In genomic region chr16:24041834-24042631, GRCh38 we compare ENCODE assay signal across 8 cellular contexts.
DNase-seq lines count a peak whose midpoint lies in the region.

No MANE protein-coding gene starts in this region.

- H2AFZ ChIP-seq in neuronal stem cell (ENCODE audit: low read length), result no peak overlapping the region

- H2AK5ac ChIP-seq in neuronal stem cell (ENCODE audit: low read depth, low read length), result no peak overlapping the region

- H3K36me3 ChIP-seq in neuronal stem cell (replicated peaks in 1 of 2; ENCODE audit: control insufficient read depth in 2 of 2, insufficient read depth in 2 of 2, low read length in 2 of 2), result no peaks in the 10 kb centered on the region

- H4K91ac ChIP-seq in neuronal stem cell (ENCODE audit: low read depth, low read length, poor library complexity), result no peak overlapping the region

- no peak overlapping the region for H2BK15ac ChIP-seq in neuronal stem cell (ENCODE audit: low read length)

- DNase-seq in NCI-H1417 (lab: John Stamatoyannopoulos, UW) (peak; percentile 9 to 57 (median 52)), NCI-H1417 treated with DMSO at 0.1 percent for 48 hours (lab: John Stamatoyannopoulos, UW) (no peak), HS-27A (ENCODE audit: low read depth) (peak; percentile 31), OCI-M2 (lab: John Stamatoyannopoulos, UW; ENCODE audit: unreplicated experiment) (peak; percentile 21), activated T-cell treated with anti-CD3 and anti-CD28 coated beads for 48 hours (ENCODE audit: low read depth) (peak; percentile 75), fibroblast of peridontal ligament (ENCODE audit: extremely low read depth) (peak; percentile 49), neuronal stem cell (ENCODE audit: low spot score) (peak; percentile 69), substantia nigra (lab: John Stamatoyannopoulos, UW) (peak in 41 of 49 donors; percentile 3 to 80 (median 39))

- no peak overlapping the region for H2BK120ac ChIP-seq in neuronal stem cell (ENCODE audit: low read depth, low read length)

- H3K23ac ChIP-seq in neuronal stem cell (ENCODE audit: low read depth, low read length, poor library complexity), result no peak overlapping the region

- H3K4me3 ChIP-seq in neuronal stem cell (ENCODE audit: low read length in 2 of 2), result no peak overlapping the region

- H3K18ac ChIP-seq in neuronal stem cell (ENCODE audit: low read length), result no peak overlapping the region

- H3K4me2 ChIP-seq in neuronal stem cell (ENCODE audit: insufficient read depth, low read length, poor library complexity, severe bottlenecking), result no peak overlapping the region

- H2BK5ac ChIP-seq in neuronal stem cell (ENCODE audit: low read length), result no peak overlapping the region

- peaks cover 0 to 6% of the 10 kb centered on the region in 2 donors for H3K4me1 ChIP-seq in neuronal stem cell (ENCODE audit: control insufficient read depth in 2 of 2, insufficient read depth in 1 of 2, low read depth in 1 of 2, low read length in 2 of 2)

- no peaks in the 10 kb centered on the region for H3K9me3 ChIP-seq in neuronal stem cell (replicated peaks in 1 of 2; ENCODE audit: control insufficient read depth in 2 of 2, insufficient read depth in 1 of 2, low read depth in 1 of 2, low read length in 2 of 2)

- H3K14ac ChIP-seq in neuronal stem cell (ENCODE audit: low read length), result no peak overlapping the region

- no peaks in the 10 kb centered on the region for H3K79me1 ChIP-seq in neuronal stem cell (ENCODE audit: low read depth, low read length)

- no peak overlapping the region for H4K8ac ChIP-seq in neuronal stem cell (ENCODE audit: low read depth, low read length)

- H3K4ac ChIP-seq in neuronal stem cell (ENCODE audit: low read length), result no peak overlapping the region

- H3K27me3 ChIP-seq in neuronal stem cell (ENCODE audit: control insufficient read depth in 3 of 3, insufficient read depth in 3 of 3, low read depth in 1 of 3, low read length in 3 of 3), result no peaks in the 10 kb centered on the region

- no peak overlapping the region for H3K9ac ChIP-seq in neuronal stem cell (ENCODE audit: low read depth, low read length, poor library complexity)

- H3K27ac ChIP-seq in neuronal stem cell (replicated peaks; ENCODE audit: low read length), result no peak overlapping the region
- no peak overlapping the region for H3K27ac ChIP-seq in substantia nigra (ENCODE audit: low read depth, low read length, poor library complexity, severe bottlenecking)

- H2BK12ac ChIP-seq in neuronal stem cell (ENCODE audit: low read length), result no peak overlapping the region

- 100% methylated on average over 2 of the region's 11 CpGs; no CpG with 5 or more reads in 1 of the 2 donors for WGBS in neuronal stem cell (ENCODE audit: extremely low coverage in 2 of 2, insufficient read length in 2 of 2, insufficient replicate concordance in 1 of 2), 2 donors
